ENCODE assay signal across 20 cellular contexts in genomic region chr1:27130798-27131197, GRCh38. TPM values are rescaled to one million over a fixed set of nuclear protein-coding genes. Genes with fewer than 3 reads are reported as not detected.
DNase-seq lines count a peak whose midpoint lies in the region; ATAC-seq and TF ChIP-seq lines count a peak whose summit lies in the region.
"Had no signal": no experiment of that assay in that cellular context is flagged by ENCODE, and none has a peak within 500 bp of the region (broad histone marks: within the 10 kb centered on the region; RNA-seq: fewer than 3 reads in every experiment).

No MANE protein-coding gene starts in this region.

- H3K36me3 ChIP-seq in left lung (peaks cover 0 to 7% of the 10 kb centered on the region in 2 donors), psoas muscle (ENCODE audit: insufficient read depth in 1 of 2, low read depth in 1 of 2) (no peaks in the 10 kb centered on the region)
- H3K36me3 ChIP-seq: brain microvascular endothelial cell had no signal

- H2BK5ac ChIP-seq in H9 (ENCODE audit: insufficient read length, low read length) = no peak overlapping the region

- H3T11ph ChIP-seq in H9 (ENCODE audit: low read length) = no peak overlapping the region

- intact Hi-C loops in left lung (cut with DNase I) = no loop called here
- intact Hi-C loops in psoas muscle (cut with DNase I) = no loop called here

- H3K27ac Mint-ChIP-seq in H9 (peak overlapping the region in 2 of 3 experiments; percentile 53 to 66; a peak in 1 of 7 replicates), osteocyte (ENCODE audit: unreplicated experiment) (no peak overlapping the region)

- H3K79me2 ChIP-seq in H9 (ENCODE audit: insufficient read depth, low read length) = no peaks in the 10 kb centered on the region

- no peak overlapping the region for H2BK20ac ChIP-seq in H9 (ENCODE audit: low read depth, low read length, poor library complexity, severe bottlenecking)

- H3K9ac ChIP-seq in H9 (ENCODE audit: extremely low read depth, insufficient read length, low read length) = no peak overlapping the region

- H3K4me1 Mint-ChIP-seq in H9 (peaks cover 0 to 3% of the 10 kb centered on the region in 2 experiments; a peak in 2 of 4 replicates), osteocyte (ENCODE audit: unreplicated experiment) (peaks cover 3% of the 10 kb centered on the region)

- H3K27me3 ChIP-seq in H9 (ENCODE audit: insufficient read depth, low read length) (no peaks in the 10 kb centered on the region), left lung (no peaks in the 10 kb centered on the region), psoas muscle (ENCODE audit: insufficient read depth in 3 of 3, low read length in 2 of 3) (no peaks in the 10 kb centered on the region)
- H3K27me3 ChIP-seq: brain microvascular endothelial cell had no signal

- no peak overlapping the region for H4K91ac ChIP-seq in H9 (ENCODE audit: insufficient read length, low read depth, low read length)

- WGBS in H9 (ENCODE audit: extremely low coverage, insufficient read length, low lambda C conversion rate) = no CpG with 5 or more reads among the region's 3 CpGs
- WGBS in psoas muscle, 3 donors = 23 to 44% (median 44%) methylated on average over 3 of the region's 3 CpGs

- H3K4me3 ChIP-seq in left lung (no peak overlapping the region), psoas muscle (no peak overlapping the region)
- H3K4me3 ChIP-seq: coronary artery had no signal

- H3K79me1 ChIP-seq in H9 (ENCODE audit: insufficient read depth, low read depth, low read length, poor library complexity, severe bottlenecking) = no peaks in the 10 kb centered on the region

- H3K23me2 ChIP-seq in H9 (ENCODE audit: insufficient read length, low read depth, low read length, poor library complexity, severe bottlenecking) = no peaks in the 10 kb centered on the region

- DNase-seq in H9 (no peak), left lung (no peak), psoas muscle (no peak), COR-L47 (lab: John Stamatoyannopoulos, UW) (no peak), osteocyte (ENCODE audit: extremely low spot score, unreplicated experiment) (no peak), NCI-H1694 (lab: John Stamatoyannopoulos, UW) (no peak)
- DNase-seq: activated CD4-positive, alpha-beta T cell treated with anti-CD3 and anti-CD28 coated beads, Interleukin-2, amount 50 U/mL, for 48 hours; activated CD4-positive, CD25-positive, alpha-beta regulatory T cell; activated effector memory CD4-positive, alpha-beta T cell treated with Interleukin-2 at 50 U/mL for 16 hours; brain microvascular endothelial cell; CD4-positive, CD25-positive, alpha-beta regulatory T cell; glutamatergic neuron; NCI-H1105 treated with DMSO at 0.1 percent for 48 hours; NCI-H2081 treated with DMSO at 0.1 percent for 48 hours; NCI-H510A had no signal

- no peak overlapping the region for H3K56ac ChIP-seq in H9 (ENCODE audit: insufficient read length, low read depth, low read length)

- no peaks in the 10 kb centered on the region for H4K20me1 ChIP-seq in H9 (ENCODE audit: control insufficient read depth, insufficient read depth, insufficient read length)

- H3K27ac ChIP-seq in H9 (ENCODE audit: insufficient read length, low read depth, low read length) = no peak overlapping the region
- no peak overlapping the region for H3K27ac ChIP-seq in left lung
- H3K27ac ChIP-seq in psoas muscle = peak overlapping the region; percentile 8
- H3K27ac ChIP-seq: brain microvascular endothelial cell, coronary artery had no signal

- H2AK5ac ChIP-seq in H9 (ENCODE audit: insufficient read length, low read length) = no peak overlapping the region

- H3K9me3 Mint-ChIP-seq in H9 = no peaks in the 10 kb centered on the region
- no peaks in the 10 kb centered on the region for H3K9me3 Mint-ChIP-seq in osteocyte (ENCODE audit: unreplicated experiment)
- H3K9me3 Mint-ChIP-seq: CD4-positive, CD25-positive, alpha-beta regulatory T cell had no signal

- H3K14ac ChIP-seq in H9 (ENCODE audit: insufficient read depth, low read length) = no peak overlapping the region

- TF ChIP-seq CTCF in H9 (conservative IDR thresholded peaks at IDR 0.05) = no peak
- no peak for TF ChIP-seq CTCF in left lung (IDR thresholded peaks at IDR 0.05)
- no peak for TF ChIP-seq CTCF in psoas muscle (IDR thresholded peaks at IDR 0.05)
- no peak for TF ChIP-seq CTCF in osteocyte (IDR thresholded peaks at IDR 0.05)

- H3K4me3 Mint-ChIP-seq in H9 = no peak overlapping the region
- no peak overlapping the region for H3K4me3 Mint-ChIP-seq in osteocyte (ENCODE audit: unreplicated experiment)
- H3K4me3 Mint-ChIP-seq: CD4-positive, CD25-positive, alpha-beta regulatory T cell had no signal

- H3K36me3 Mint-ChIP-seq in H9 (ENCODE audit: insufficient read depth in 1 of 3, low read depth in 3 of 3) (peaks cover 0 to 8% (median 0%) of the 10 kb centered on the region in 3 experiments; a peak in 3 of 7 replicates), osteocyte (ENCODE audit: unreplicated experiment) (no peaks in the 10 kb centered on the region)

- H4K8ac ChIP-seq in H9 (replicated peaks; ENCODE audit: insufficient read length, low read depth, low read length) = no peak overlapping the region

- H3K23ac ChIP-seq in H9 (ENCODE audit: insufficient read length, low read depth, low read length) = no peak overlapping the region

- H2AFZ ChIP-seq in H9 (ENCODE audit: low read length) = no peak overlapping the region

- H3K4me1 ChIP-seq in H9 (ENCODE audit: insufficient read depth, low read length) (no peaks in the 10 kb centered on the region), left lung (peaks cover 0 to 45% of the 10 kb centered on the region in 2 donors), psoas muscle (peaks cover 40% of the 10 kb centered on the region)

- no peak overlapping the region for H2BK15ac ChIP-seq in H9 (ENCODE audit: low read depth, low read length)

- no peak overlapping the region for H3K4me2 ChIP-seq in H9 (ENCODE audit: insufficient read depth, insufficient read length, low read length)

- H3K9me3 ChIP-seq in H9 (ENCODE audit: control insufficient read depth, low read depth, low read length) (no peaks in the 10 kb centered on the region), left lung (no peaks in the 10 kb centered on the region), psoas muscle (no peaks in the 10 kb centered on the region)

- H2BK12ac ChIP-seq in H9 (ENCODE audit: insufficient read length, low read depth, low read length) = no peak overlapping the region

- H3K27me3 Mint-ChIP-seq in H9 (ENCODE audit: low read depth) = no peaks in the 10 kb centered on the region
- H3K27me3 Mint-ChIP-seq in osteocyte (ENCODE audit: unreplicated experiment) = no peaks in the 10 kb centered on the region
- H3K27me3 Mint-ChIP-seq: CD4-positive, CD25-positive, alpha-beta regulatory T cell had no signal

- H3K4ac ChIP-seq in H9 (ENCODE audit: low read depth, low read length) = no peak overlapping the region

- ATAC-seq in esophagus mucosa = peak; percentile 16
- ATAC-seq in left lung = peak; percentile 57
- peak in 2 of 4 donors; percentile 35 to 43 for ATAC-seq in psoas muscle
- no peak for ATAC-seq in GM21786 (IDR thresholded peaks at IDR 0.05; ENCODE audit: unreplicated experiment)
- ATAC-seq: Panc1, SK-N-SH treated with all-trans-retinoic acid at 6 μM for 48 hours had no signal

- no peak overlapping the region for H2BK120ac ChIP-seq in H9 (ENCODE audit: low read depth, low read length, poor library complexity, severe bottlenecking)

- no peak overlapping the region for H3K18ac ChIP-seq in H9 (ENCODE audit: insufficient read length, low read depth, low read length)

- no peak overlapping the region for H4K5ac ChIP-seq in H9 (ENCODE audit: insufficient read length, low read depth, low read length)

RNA-seq across cellular contexts. Expression of gene SLC9A1, which starts 24.1 kb away (rescaled TPM):
- 20.8 and 21.3 TPM in 2 replicates for total RNA-seq in H9 (2021)
- total RNA-seq in esophagus mucosa = 27.3 TPM
- 10 to 100 TPM; 47.1 to 63.8 TPM for total RNA-seq in left lung
- total RNA-seq in psoas muscle = 10 to 100 TPM in 1 of 4 donors, 1 to 10 TPM in 3; 5.2 to 14.3 (median 7.7) TPM
- polyA plus RNA-seq in psoas muscle = 10 to 100 TPM in 1 of 3 donors, 1 to 10 TPM in 2; 2.3 to 17.0 (median 3.8) TPM
- 32.5 and 34.2 TPM in 2 replicates for total RNA-seq in osteocyte
